7 cellular contexts compared by ENCODE assay signal in the genomic region with DNA sequence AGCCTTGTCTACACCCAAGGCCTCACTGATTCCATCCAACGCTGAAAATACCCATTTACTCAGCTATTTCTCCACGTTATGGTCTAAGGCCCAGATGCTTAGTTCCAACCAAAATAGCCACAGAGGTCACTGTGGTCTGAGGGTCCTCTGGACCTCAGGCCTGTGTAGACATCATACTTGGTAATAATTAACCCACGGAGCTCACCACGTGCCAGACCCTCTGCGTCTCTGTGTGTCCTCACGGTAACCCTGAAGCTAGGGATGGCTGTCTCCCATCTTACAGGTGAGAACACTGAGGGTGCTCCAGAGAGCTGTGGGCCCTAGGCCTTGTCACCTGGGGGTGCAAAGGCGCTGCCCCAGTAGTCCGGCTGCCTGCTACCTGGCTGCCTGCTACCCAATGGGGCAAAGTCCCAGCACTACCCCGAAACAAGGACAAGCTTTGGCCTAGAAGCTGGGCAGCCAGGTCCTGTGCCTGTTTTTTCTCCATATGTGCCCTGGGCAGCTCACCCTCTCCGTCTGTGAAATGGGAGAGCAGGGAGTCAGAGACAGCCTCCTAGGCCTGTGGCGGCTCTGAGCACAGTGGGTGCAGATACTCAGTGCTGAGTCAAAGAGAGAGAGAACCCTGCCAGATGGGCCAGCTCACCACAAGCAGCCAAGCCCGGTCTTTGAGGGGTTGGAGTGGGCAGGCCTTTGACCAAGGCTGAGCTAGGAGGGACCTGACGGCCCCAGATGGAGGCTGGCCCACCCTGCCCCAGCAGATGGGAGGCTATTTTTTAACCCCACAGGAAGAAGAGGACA. TPM values are rescaled to one million over a fixed set of nuclear protein-coding genes. Genes with fewer than 3 reads are reported as not detected.
DNase-seq lines count a peak whose midpoint lies in the region; ATAC-seq and TF ChIP-seq lines count a peak whose summit lies in the region.

No MANE protein-coding gene starts in this region.

- no peak for TF ChIP-seq CTCF in chondrocyte (IDR thresholded peaks at IDR 0.05)
- no peak for TF ChIP-seq CTCF in CD14-positive monocyte (IDR thresholded peaks at IDR 0.05)

- no peak overlapping the region for H3K4me3 Mint-ChIP-seq in naive B cell
- no peak overlapping the region for H3K4me3 Mint-ChIP-seq in chondrocyte (ENCODE audit: unreplicated experiment)
- no peak overlapping the region for H3K4me3 Mint-ChIP-seq in CD14-positive monocyte

- peak overlapping the region in 4 of 6 donors; percentile 5 to 58 (median 49) for H3K27ac Mint-ChIP-seq in naive B cell
- H3K27ac Mint-ChIP-seq in chondrocyte (ENCODE audit: unreplicated experiment) = no peak overlapping the region
- H3K27ac Mint-ChIP-seq in CD14-positive monocyte = no peak overlapping the region

- DNase-seq in naive B cell = no peak
- DNase-seq in NCI-H446 (lab: John Stamatoyannopoulos, UW) = no peak
- no peak for DNase-seq in chondrocyte (ENCODE audit: low spot score)
- DNase-seq in CD14-positive monocyte (ENCODE audit: low spot score) = no peak

- H3K36me3 Mint-ChIP-seq in naive B cell (no peaks in the 10 kb centered on the region), chondrocyte (ENCODE audit: low read depth) (no peaks in the 10 kb centered on the region), CD14-positive monocyte (no peaks in the 10 kb centered on the region)

- intact Hi-C loops in CD14-positive monocyte (cut with micrococcal nuclease) = no loop called here

- H3K9me3 Mint-ChIP-seq in naive B cell (no peaks in the 10 kb centered on the region), chondrocyte (ENCODE audit: low read depth) (no peaks in the 10 kb centered on the region), CD14-positive monocyte (no peaks in the 10 kb centered on the region)

- peaks cover 11 to 29% (median 14%) of the 10 kb centered on the region in 3 donors for H3K4me1 Mint-ChIP-seq in naive B cell
- peaks cover 13% of the 10 kb centered on the region for H3K4me1 Mint-ChIP-seq in chondrocyte (ENCODE audit: low read depth)
- peaks cover 4% of the 10 kb centered on the region for H3K4me1 Mint-ChIP-seq in CD14-positive monocyte

- H3K27me3 Mint-ChIP-seq in naive B cell = peaks cover 0 to 3% (median 0%) of the 10 kb centered on the region in 3 donors
- H3K27me3 Mint-ChIP-seq in chondrocyte (ENCODE audit: low read depth) = no peaks in the 10 kb centered on the region
- peaks cover 5 to 8% (median 7%) of the 10 kb centered on the region in 3 donors for H3K27me3 Mint-ChIP-seq in CD14-positive monocyte (ENCODE audit: low read depth in 3 of 3)

- ATAC-seq in GM18520 (IDR thresholded peaks at IDR 0.05; ENCODE audit: unreplicated experiment) (peak; percentile 70), GM21529 (IDR thresholded peaks at IDR 0.05; ENCODE audit: unreplicated experiment) (peak; percentile 83), HG03521 (IDR thresholded peaks at IDR 0.05; ENCODE audit: unreplicated experiment) (peak; percentile 70), naive B cell (ENCODE audit: low read depth in 2 of 2) (no peak)

RNA-seq across cellular contexts. Expression of a gene that starts 17.0 kb away (rescaled TPM):
- polyA plus RNA-seq in naive B cell (ENCODE audit: low read depth in 6 of 6) = 10 to 100 TPM; 14.7 to 28.7 (median 18.2) TPM
- total RNA-seq in chondrocyte = 1.8 to 2.9 TPM in 2 of 3 replicates, not detected in the other
- 1 to 10 TPM; 4.4 to 6.7 TPM for polyA plus RNA-seq in CD14-positive monocyte

Comparison
In these comparisons a context has a peak if more than half of its experiments do, and no peak if none do; other contexts are left out.
1. ATAC-seq: peak in GM18520 (single experiment), GM21529 (single experiment) and HG03521 (single experiment); none in naive B cell (0 of 2).
2. H3K27ac Mint-ChIP-seq: peak in naive B cell (4 of 6); none in chondrocyte (single experiment) and CD14-positive monocyte (0 of 7).